Comparison of ENCODE assay signal across 12 cellular contexts in genomic region chr15:85622432-85622831, GRCh38.
DNase-seq lines count a peak whose midpoint lies in the region; ATAC-seq and TF ChIP-seq lines count a peak whose summit lies in the region.
"Had no signal": no experiment of that assay in that cellular context is flagged by ENCODE, and none has a peak within 500 bp of the region (broad histone marks: within the 10 kb centered on the region; RNA-seq: fewer than 3 reads in every experiment).

No MANE protein-coding gene starts in this region.

- no peaks in the 10 kb centered on the region for H4K20me1 ChIP-seq in neural cell (ENCODE audit: insufficient read depth)

- peak overlapping the region; percentile 37 for H3K4me3 ChIP-seq in AG04449 (ENCODE audit: low read depth, low read length)
- no peak overlapping the region for H3K4me3 ChIP-seq in colonic mucosa
- peak overlapping the region; percentile 63 for H3K4me3 ChIP-seq in neural cell (ENCODE audit: low read length)

- no peaks in the 10 kb centered on the region for H3F3A ChIP-seq in neural cell (ENCODE audit: insufficient read depth, low read length, poor library complexity, severe bottlenecking)

- no peak for ATAC-seq in HG02763 (IDR thresholded peaks at IDR 0.05; ENCODE audit: unreplicated experiment)
- no peak for ATAC-seq in GM21737 (IDR thresholded peaks at IDR 0.05; ENCODE audit: unreplicated experiment)

- H3K27ac ChIP-seq in colonic mucosa (peak overlapping the region; percentile 75), neural cell (ENCODE audit: low read length) (no peak overlapping the region)

- no peak for DNase-seq in AG04449 (ENCODE audit: low read depth, low spot score)
- peak; percentile 57 for DNase-seq in EL
- no peak for DNase-seq in colonic mucosa
- no peak for DNase-seq in NOMO-1 (lab: John Stamatoyannopoulos, UW; ENCODE audit: unreplicated experiment in 2 of 2)
- no peak for DNase-seq in hypothalamus (lab: John Stamatoyannopoulos, UW)
- DNase-seq: activated naive CD8-positive, alpha-beta T cell treated with anti-CD3 and anti-CD28 coated beads, Interleukin-2, amount 10 ng/mL, durations not matched to agents 7 days and 5 days; DND-41; NCI-H748 treated with DMSO at 0.1 percent for 48 hours; T-helper 9 cell had no signal

- POLR2A ChIA-PET in AG04449 (lab: Yijun Ruan, JAX) = no interaction called here

- no peak for TF ChIP-seq RAD21 in neural cell (conservative IDR thresholded peaks at IDR 0.05)

- H3K9me3 ChIP-seq in colonic mucosa (no peaks in the 10 kb centered on the region), neural cell (ENCODE audit: low read length) (no peaks in the 10 kb centered on the region)

- no peak for TF ChIP-seq EP300 in neural cell (conservative IDR thresholded peaks at IDR 0.05; ENCODE audit: poor library complexity, severe bottlenecking)

- peak overlapping the region; percentile 78 for H3K4me2 ChIP-seq in neural cell (ENCODE audit: low read length)

- intact Hi-C loops in colonic mucosa (cut with DNase I) = no loop called here

- CTCF ChIA-PET in AG04449 (lab: Yijun Ruan, JAX) = no interaction called here

- H3K4me1 ChIP-seq in colonic mucosa = peaks cover 2% of the 10 kb centered on the region

- peak overlapping the region in 1 of 2 donors; percentile 55 for H3K9ac ChIP-seq in colonic mucosa (ENCODE audit: low read depth in 2 of 2, low read length in 2 of 2)
- H3K9ac ChIP-seq in neural cell (ENCODE audit: low read length) = no peak overlapping the region

- H3K79me2 ChIP-seq in neural cell (replicated peaks; ENCODE audit: insufficient read depth, low read length) = peaks cover 41% of the 10 kb centered on the region

- H3K27me3 ChIP-seq in colonic mucosa = no peaks in the 10 kb centered on the region
- no peaks in the 10 kb centered on the region for H3K27me3 ChIP-seq in neural cell (ENCODE audit: insufficient read depth, low read depth, low read length)

- no peak for TF ChIP-seq CTCF in AG04449 (IDR thresholded peaks at IDR 0.05; ENCODE audit: insufficient read depth, low read length, missing control alignments)
- TF ChIP-seq CTCF in colonic mucosa (IDR thresholded peaks at IDR 0.05) = no peak
- no peak for TF ChIP-seq CTCF in neural cell (IDR thresholded peaks at IDR 0.05; ENCODE audit: poor library complexity, severe bottlenecking)

- H3K36me3 ChIP-seq in colonic mucosa = no peaks in the 10 kb centered on the region
- no peaks in the 10 kb centered on the region for H3K36me3 ChIP-seq in neural cell (ENCODE audit: insufficient read depth, low read length)

- no peak overlapping the region for H2AFZ ChIP-seq in neural cell (ENCODE audit: low read depth, low read length)

- H3K9me2 ChIP-seq in neural cell (ENCODE audit: insufficient read depth, low read length) = no peaks in the 10 kb centered on the region

TF ChIP-seq in neural cell, 6 proteins besides CTCF, POLR2A, EP300 and RAD21:
- TF ChIP-seq EZH2 (IDR thresholded peaks at IDR 0.05; ENCODE audit: borderline replicate concordance, insufficient read depth, low read length, poor library complexity, severe bottlenecking) (no peak), MXI1 (conservative IDR thresholded peaks at IDR 0.05; ENCODE audit: poor library complexity, severe bottlenecking) (no peak), POLR2AphosphoS5 (IDR thresholded peaks at IDR 0.05) (no peak), REST (IDR thresholded peaks at IDR 0.05; ENCODE audit: borderline replicate concordance) (no peak), TAF1 (IDR thresholded peaks at IDR 0.05; ENCODE audit: low read depth) (no peak), SMC3 (conservative IDR thresholded peaks at IDR 0.05; ENCODE audit: poor library complexity) (no peak)
TF ChIP-seq in neural cell: peak in this region for 0.
